ENCODE assay signal across 8 cellular contexts in the genomic region with DNA sequence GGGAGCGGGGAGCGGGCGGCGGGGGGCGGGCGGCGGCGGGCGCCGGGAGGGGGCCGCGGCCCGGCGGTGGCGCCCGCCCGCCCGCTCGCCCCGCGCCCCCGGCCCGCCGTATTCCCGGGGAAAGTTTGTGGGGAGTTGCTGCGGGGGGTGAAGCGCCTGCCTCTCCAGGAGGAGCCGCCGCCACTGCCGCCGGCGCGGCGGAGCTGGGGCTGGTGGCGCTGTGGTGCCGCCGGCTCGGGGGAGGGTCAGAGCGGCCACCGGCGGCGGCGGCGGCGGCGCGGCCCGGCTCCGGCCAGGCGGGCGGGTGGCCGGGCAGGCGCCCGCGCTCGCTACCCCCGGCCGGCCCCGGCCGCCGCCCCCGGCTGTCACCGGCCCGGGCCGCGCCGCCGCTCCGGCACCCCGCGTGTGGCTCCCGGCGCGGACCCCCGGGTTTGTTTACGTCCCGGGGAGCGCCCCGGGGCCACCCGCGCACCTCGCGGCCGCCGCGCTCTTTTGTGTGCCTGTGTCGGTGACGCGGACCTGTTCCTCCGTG. TPM values are rescaled to one million over a fixed set of nuclear protein-coding genes. Genes with fewer than 3 reads are reported as not detected.
DNase-seq lines count a peak whose midpoint lies in the region; ATAC-seq, FAIRE-seq and TF ChIP-seq lines count a peak whose summit lies in the region.

No MANE protein-coding gene starts in this region.

- peaks cover 4% of the 10 kb centered on the region; the same call in 1 of the 2 replicates for H4K20me1 ChIP-seq in HCT116 (ENCODE audit: insufficient read depth)
- peaks cover 13% of the 10 kb centered on the region for H4K20me1 ChIP-seq in PC-3 (ENCODE audit: low read length)
- H4K20me1 ChIP-seq in keratinocyte (ENCODE audit: control insufficient read depth, extremely low read depth, insufficient read depth, low read length): no peaks in the 10 kb centered on the region

- POLR2A ChIA-PET in HCT116 (lab: Charles Lee) (interaction anchor here (0.6 kb wide), 1 partner anchor 17 kb away, joined by 3 read pairs; no protein-coding TSS in a partner anchor), PC-3 (lab: Charles Lee; ENCODE audit: unreplicated experiment) (interaction anchor here (1.0 kb wide), 1 partner anchor 40 kb away, joined by 3 read pairs; no protein-coding TSS in a partner anchor)

- TF ChIP-seq CTCF in HCT116 (IDR thresholded peaks at IDR 0.05 in 2 of 3, conservative IDR thresholded peaks at IDR 0.05 in 1 of 3; ENCODE audit: borderline replicate concordance in 1 of 3, insufficient read depth in 1 of 3, low read depth in 2 of 3, low read length in 2 of 3) (no peak), PC-3 (conservative IDR thresholded peaks at IDR 0.05; ENCODE audit: low read depth, low read length) (no peak), breast epithelium (IDR thresholded peaks at IDR 0.05) (no peak), keratinocyte (optimal IDR thresholded peaks at IDR 0.05 in 1 of 3, IDR thresholded peaks at IDR 0.05 in 1 of 3, conservative IDR thresholded peaks at IDR 0.05 in 1 of 3; ENCODE audit: extremely low read depth in 1 of 3, insufficient read depth in 2 of 3, low read length in 3 of 3) (peak in 1 of 3 experiments; percentile 62)

- dilution Hi-C loops in keratinocyte (cut with MboI; ENCODE audit: extremely low pct_ligation_motif_present, low sequenced_read_pairs): no loop called here

- H3K9me2 ChIP-seq in HCT116 (ENCODE audit: insufficient read depth) (no peaks in the 10 kb centered on the region), PC-3 (replicated peaks; ENCODE audit: low read length) (no peaks in the 10 kb centered on the region)

- no peaks in the 10 kb centered on the region for H3K9me1 ChIP-seq in keratinocyte (ENCODE audit: control insufficient read depth, extremely low read depth, insufficient read depth, low read length)

- H3K4me2 ChIP-seq in HCT116 (ENCODE audit: low read length) (peak overlapping the region; percentile 85), PC-3 (ENCODE audit: low read length) (peak overlapping the region; percentile 98), keratinocyte (ENCODE audit: control insufficient read depth, extremely low read depth, insufficient read depth, low read depth, low read length) (peak overlapping the region; percentile 89)

- H3K27ac ChIP-seq in HCT116 (ENCODE audit: low read depth, low read length) (peak overlapping the region; percentile 75), PC-3 (ENCODE audit: low read length) (peak overlapping the region; percentile 48), breast epithelium (peak overlapping the region in 1 of 2 donors; percentile 19), keratinocyte (ENCODE audit: control insufficient read depth, insufficient read depth, low read length) (no peak overlapping the region)

- RAD21 ChIA-PET in HCT116 (lab: Charles Lee; ENCODE audit: low non-redundant PET in 1 of 2, low total read pairs in 2 of 2, uncharacterized antibody in 2 of 2, unreplicated experiment in 2 of 2): interaction anchor here in 1 of 2 experiments (0.6 kb wide), 1 partner anchor 72 kb away, joined by 4 read pairs; no protein-coding TSS in a partner anchor

- TF ChIP-seq POLR2A in HCT116 (IDR thresholded peaks at IDR 0.05; ENCODE audit: borderline replicate concordance, extremely low read depth, insufficient read depth, insufficient read length): no peak
- no peak for TF ChIP-seq POLR2A in breast epithelium (IDR thresholded peaks at IDR 0.05)

- CTCF ChIA-PET in HCT116 (lab: Charles Lee): no interaction called here
- CTCF ChIA-PET in PC-3 (lab: Charles Lee): no interaction called here

- H3K4me3 ChIP-seq in HCT116 (replicated peaks in 1 of 2; ENCODE audit: low read depth in 1 of 2, low read length in 2 of 2) (peak overlapping the region; percentile 57 to 66), PC-3 (ENCODE audit: low read length) (peak overlapping the region; percentile 85), breast epithelium (peak overlapping the region; percentile 70 to 93 (median 87)), keratinocyte (ENCODE audit: control insufficient read depth in 2 of 3, extremely low read depth in 1 of 3, insufficient read depth in 2 of 3, low read depth in 1 of 3, low read length in 3 of 3) (peak overlapping the region; percentile 66 to 74 (median 72))

- H3K27me3 ChIP-seq in HCT116 (ENCODE audit: insufficient read depth, low read length) (no peaks in the 10 kb centered on the region), PC-3 (ENCODE audit: low read length) (no peaks in the 10 kb centered on the region), breast epithelium (peaks cover 0 to 13% of the 10 kb centered on the region in 2 donors), keratinocyte (ENCODE audit: control insufficient read depth, extremely low read depth, insufficient read depth, low read length) (no peaks in the 10 kb centered on the region)

- FAIRE-seq in keratinocyte (lab: Jason Lieb, UNC): no peak

- H3K36me3 ChIP-seq in HCT116 (ENCODE audit: control insufficient read depth in 1 of 2, insufficient read depth in 2 of 2, low read length in 2 of 2): no peaks in the 10 kb centered on the region; a peak in 1 of 4 replicates
- H3K36me3 ChIP-seq in PC-3 (ENCODE audit: low read depth, low read length): 0 out of 2 replicates have a peak, but pooled peaks cover 6% of the 10 kb centered on the region
- no peaks in the 10 kb centered on the region for H3K36me3 ChIP-seq in breast epithelium
- H3K36me3 ChIP-seq in keratinocyte (ENCODE audit: control insufficient read depth in 2 of 2, extremely low read depth in 1 of 2, insufficient read depth in 2 of 2, low read length in 2 of 2): no peaks in the 10 kb centered on the region

- H3K79me2 ChIP-seq in HCT116 (ENCODE audit: insufficient read depth, low read length) (peaks cover 47% of the 10 kb centered on the region), PC-3 (ENCODE audit: low read length) (peaks cover 53% of the 10 kb centered on the region), keratinocyte (ENCODE audit: control insufficient read depth, insufficient read depth, low read length) (peaks cover 17% of the 10 kb centered on the region)

- H3K9me3 ChIP-seq in HCT116 (ENCODE audit: control insufficient read depth in 1 of 2, insufficient read depth in 1 of 2, low read depth in 1 of 2, low read length in 2 of 2) (no peaks in the 10 kb centered on the region), PC-3 (ENCODE audit: low read length) (no peaks in the 10 kb centered on the region), breast epithelium (no peaks in the 10 kb centered on the region), keratinocyte (ENCODE audit: control insufficient read depth, low read depth, low read length) (no peaks in the 10 kb centered on the region)

- ATAC-seq in HCT116: peak; percentile 17; the same call in 1 of the 2 replicates
- peak; percentile 8; the same call in 1 of the 2 replicates for ATAC-seq in PC-3
- ATAC-seq in GM18517 (IDR thresholded peaks at IDR 0.05; ENCODE audit: unreplicated experiment): no peak
- no peak for ATAC-seq in GM21737 (IDR thresholded peaks at IDR 0.05; ENCODE audit: unreplicated experiment)

- H3K4me1 ChIP-seq in HCT116 (ENCODE audit: control insufficient read depth in 1 of 2, insufficient read depth in 2 of 2, low read length in 2 of 2) (peaks cover 24 to 50% of the 10 kb centered on the region in 2 experiments), PC-3 (ENCODE audit: insufficient read depth, low read length) (peaks cover 28% of the 10 kb centered on the region), breast epithelium (no peaks in the 10 kb centered on the region), keratinocyte (ENCODE audit: control insufficient read depth, extremely low read depth, insufficient read depth, low read length) (peaks cover 23% of the 10 kb centered on the region)

- intact Hi-C loops in HCT116 (cut with micrococcal nuclease): loop anchor here (10.0 kb wide), 1 partner anchor 318 kb away; no protein-coding TSS in a partner anchor
- intact Hi-C loops in PC-3 (cut with micrococcal nuclease): loop anchor here (1.0 kb wide), 1 partner anchor 73 kb away; no protein-coding TSS in a partner anchor
- intact Hi-C loops in breast epithelium (cut with DNase I; ENCODE audit: low total_unique reads): no loop called here

- TF ChIP-seq RAD21 in HCT116 (IDR thresholded peaks at IDR 0.05; ENCODE audit: low read depth): peak; percentile 25; the same call in 1 of the 2 replicates

- BruUV-seq in HCT116 (replicated peaks; lab: Mats Ljungman, UMichigan) (no TSS peak), PC-3 (replicated peaks; lab: Mats Ljungman, UMichigan) (no TSS peak)

- H2AFZ ChIP-seq in HCT116 (ENCODE audit: low read depth, low read length, poor library complexity, severe bottlenecking) (no peak overlapping the region), PC-3 (ENCODE audit: low read length) (no peak overlapping the region), keratinocyte (ENCODE audit: control insufficient read depth, low read length) (no peak overlapping the region)

- no peaks in the 10 kb centered on the region for H3F3A ChIP-seq in PC-3 (ENCODE audit: low read length, unreplicated experiment)

- DNase-seq in DMS53 treated with DMSO at 0.1 percent for 48 hours (lab: John Stamatoyannopoulos, UW; ENCODE audit: unreplicated experiment): peak; percentile 23
- DNase-seq in HCT116 (ENCODE audit: low read depth, low spot score): no peak
- DNase-seq in PC-3: peak; percentile 43
- no peak for DNase-seq in breast epithelium (ENCODE audit: low spot score in 2 of 2)
- DNase-seq in keratinocyte (ENCODE audit: low read depth, low spot score): no peak
- DNase-seq in stimulated activated CD4-positive, alpha-beta T cell treated with anti-CD3 and anti-CD28 coated beads, Interleukin-2, amount 100 ng/mL, for 4 hours (ENCODE audit: low read depth): peak; percentile 8

- H3K9ac ChIP-seq in HCT116 (ENCODE audit: low read length) (peak overlapping the region; percentile 81), PC-3 (ENCODE audit: low read length) (peak overlapping the region; percentile 92), keratinocyte (ENCODE audit: control insufficient read depth, extremely low read depth, insufficient read depth, low read length) (peak overlapping the region; percentile 71)

TF ChIP-seq in HCT116, 20 proteins besides CTCF, POLR2A, EP300 and RAD21:
- TF ChIP-seq CEBPB (IDR thresholded peaks at IDR 0.05; ENCODE audit: low read depth): no peak
- TF ChIP-seq YY1 (IDR thresholded peaks at IDR 0.05; ENCODE audit: extremely low read depth, insufficient replicate concordance, low read depth, low read length): peak; percentile 34

RNA-seq across cellular contexts. Expression of a gene that starts 0.9 kb away (rescaled TPM):
- total RNA-seq in HCT116 (2021; ENCODE audit: unreplicated experiment) (68.9 TPM), PC-3 (2014; rRNA removed) (39.6 and 44.5 TPM in 2 replicates), breast epithelium (10 to 100 TPM; 35.1 to 54.4 (median 41.1) TPM)
- polyA plus RNA-seq in HCT116 (2012): 74.9 and 75.9 TPM in 2 replicates
- polyA plus RNA-seq in keratinocyte: 16.8 to 21.7 TPM (median 18.3 TPM) in 3 replicates
- 187 TPM for polyA plus RNA-seq in keratinocyte (2011; ENCODE audit: low read depth)
- polyA plus RNA-seq in keratinocyte (2011; cell fraction: cytosol; rRNA removed): 26.5 and 35.8 TPM in 2 replicates
- polyA plus RNA-seq in keratinocyte (2011; cell fraction: nucleus; rRNA removed): 22.6 and 25.8 TPM in 2 replicates
- polyA plus RNA-seq in keratinocyte (2012; ENCODE audit: low replicate concordance): 25.7 and 36.2 TPM in 2 replicates
- 21.7 to 28.8 TPM (median 24.7 TPM) in 3 replicates for polyA minus RNA-seq in keratinocyte
- 17.3 TPM for polyA minus RNA-seq in keratinocyte (2011; cell fraction: cytosol; rRNA and poly(A)+ RNA removed)
- polyA minus RNA-seq in keratinocyte (2011; cell fraction: nucleus; rRNA and poly(A)+ RNA removed): 25.2 and 40.1 TPM in 2 replicates

Comparison
In these comparisons a context has a peak if more than half of its experiments do, and no peak if none do; other contexts are left out.
1. DNase-seq: peak in DMS53 treated with DMSO at 0.1 percent for 48 hours (single experiment), PC-3 (single experiment) and stimulated activated CD4-positive, alpha-beta T cell treated with anti-CD3 and anti-CD28 coated beads, Interleukin-2, amount 100 ng/mL, for 4 hours (single experiment); none in HCT116 (single experiment), breast epithelium (0 of 2) and keratinocyte (single experiment).
2. ATAC-seq: peak in HCT116 (single experiment) and PC-3 (single experiment); none in GM18517 (single experiment) and GM21737 (single experiment).
3. Peak in every context shown above with its lines, with median percentiles within 50 percentile points of each other: H3K4me2 ChIP-seq, H3K4me3 ChIP-seq and H3K9ac ChIP-seq.